In the genomic region with DNA sequence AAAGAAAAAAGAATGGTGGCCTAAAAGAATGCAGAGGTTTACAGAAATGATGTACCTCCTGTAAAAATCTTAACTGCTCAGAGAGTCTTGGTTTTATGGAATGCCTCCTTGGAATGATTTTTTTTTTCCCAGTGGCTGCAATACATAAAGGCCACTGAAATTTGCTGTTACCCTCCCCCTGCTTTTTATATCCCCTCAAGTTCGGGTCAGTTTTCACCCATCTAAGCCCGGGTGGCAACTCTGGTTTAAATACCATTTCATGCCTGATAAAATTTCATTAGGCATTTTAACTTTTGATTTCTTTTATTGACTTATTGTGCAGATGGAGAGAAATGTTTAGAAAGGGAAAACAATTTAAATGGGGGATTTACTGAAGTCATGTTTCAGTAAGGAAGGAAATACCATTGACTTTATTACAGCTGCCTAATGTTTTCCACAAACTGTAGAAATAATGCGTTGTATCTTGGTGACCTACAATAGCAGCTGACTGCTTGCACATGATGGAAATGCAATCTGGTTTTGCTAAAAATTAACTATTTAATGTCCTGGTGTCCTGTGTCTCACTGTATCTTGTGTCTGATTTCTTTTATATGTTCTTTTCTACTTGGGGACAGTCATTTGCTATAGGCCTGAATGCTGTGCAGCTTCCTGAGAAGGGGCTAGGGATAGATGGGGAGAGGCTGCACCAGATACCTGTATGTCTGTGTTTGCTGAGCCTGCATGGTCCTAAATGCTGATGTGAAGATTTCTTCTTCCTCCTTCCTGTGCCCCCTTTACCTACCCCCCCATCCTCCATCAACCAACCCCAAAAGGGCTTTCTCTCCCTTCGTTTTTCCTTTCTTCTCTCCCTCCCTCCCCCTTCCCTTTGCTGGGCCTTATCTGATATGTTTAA, we compare ENCODE assay signal across 15 cellular contexts.
DNase-seq lines count a peak whose midpoint lies in the region; ATAC-seq and TF ChIP-seq lines count a peak whose summit lies in the region.
"Had no signal": no experiment of that assay in that cellular context is flagged by ENCODE, and none has a peak within 500 bp of the region (broad histone marks: within the 10 kb centered on the region; RNA-seq: fewer than 3 reads in every experiment).

No MANE protein-coding gene starts in this region.

- H4K20me1 ChIP-seq in BLaER1 = no peaks in the 10 kb centered on the region
- H4K20me1 ChIP-seq in OCI-LY7 (ENCODE audit: insufficient read depth, low read length) = no peaks in the 10 kb centered on the region

- 58 to 74% methylated on average over 4 of the region's 4 CpGs for WGBS in esophagus squamous epithelium, 2 donors

- no peaks in the 10 kb centered on the region for H3K36me3 Mint-ChIP-seq in nephron progenitor cell (ENCODE audit: low read depth)
- H3K36me3 Mint-ChIP-seq in effector memory CD8-positive, alpha-beta T cell (ENCODE audit: insufficient read depth) = no peaks in the 10 kb centered on the region
- H3K36me3 Mint-ChIP-seq: IgD-negative memory B cell, naive B cell had no signal

- H3K4me3 ChIP-seq in BLaER1 (no peak overlapping the region), OCI-LY7 (ENCODE audit: low read depth, low read length, poor library complexity, severe bottlenecking) (no peak overlapping the region), esophagus squamous epithelium (no peak overlapping the region)
- H3K4me3 ChIP-seq: SK-N-MC, testis had no signal

- ATAC-seq in effector memory CD8-positive, alpha-beta T cell (replicated peaks) = no peak
- ATAC-seq in GM18517 (IDR thresholded peaks at IDR 0.05; ENCODE audit: unreplicated experiment) = no peak

- no peak for TF ChIP-seq CTCF in OCI-LY7 (conservative IDR thresholded peaks at IDR 0.05; ENCODE audit: low read length)
- no peak for TF ChIP-seq CTCF in esophagus squamous epithelium (IDR thresholded peaks at IDR 0.05)
- TF ChIP-seq CTCF in nephron progenitor cell (IDR thresholded peaks at IDR 0.05) = no peak

- no peak for TF ChIP-seq POLR2A in esophagus squamous epithelium (IDR thresholded peaks at IDR 0.05)

- no peak overlapping the region for H3K9ac ChIP-seq in BLaER1

- DNase-seq in OCI-LY7 (ENCODE audit: low spot score) (no peak), esophagus squamous epithelium (lab: John Stamatoyannopoulos, UW) (no peak), nephron progenitor cell (no peak), kidney glomerular epithelial cell (lab: John Stamatoyannopoulos, UW) (no peak), DMS153 (lab: John Stamatoyannopoulos, UW) (no peak)
- DNase-seq in effector memory CD8-positive, alpha-beta T cell = no peak
- DNase-seq: activated CD8-positive, alpha-beta memory T cell treated with anti-CD3 and anti-CD28 coated beads for 24 hours; naive B cell; NCI-H2171; stimulated activated CD4-positive, alpha-beta T cell treated with anti-CD3 and anti-CD28 coated beads, Interleukin-2, amount 100 ng/mL, for 48 hours; testis had no signal

- H3K9me2 ChIP-seq in OCI-LY7 (ENCODE audit: insufficient read depth, low read length) = no peaks in the 10 kb centered on the region

- intact Hi-C loops in OCI-LY7 (cut with micrococcal nuclease; ENCODE audit: unreplicated experiment) (no loop called here), esophagus squamous epithelium (cut with DNase I) (no loop called here)

- CTCF ChIA-PET in OCI-LY7 (lab: Charles Lee; ENCODE audit: unreplicated experiment) = no interaction called here

- H3K4me1 ChIP-seq in BLaER1 = peaks cover 13% of the 10 kb centered on the region
- H3K4me1 ChIP-seq in OCI-LY7 (ENCODE audit: insufficient read depth, low read length, poor library complexity, severe bottlenecking) = no peaks in the 10 kb centered on the region
- peaks cover 3 to 40% (median 18%) of the 10 kb centered on the region in 3 donors for H3K4me1 ChIP-seq in esophagus squamous epithelium
- H3K4me1 ChIP-seq: testis had no signal

- H2AFZ ChIP-seq in OCI-LY7 (ENCODE audit: low read length) = 0 out of 2 replicates have a peak overlapping the region, but pooled peaks have one; percentile 21

- peaks cover 53% of the 10 kb centered on the region for H3K4me1 Mint-ChIP-seq in nephron progenitor cell
- H3K4me1 Mint-ChIP-seq in effector memory CD8-positive, alpha-beta T cell (ENCODE audit: low read depth in 2 of 2) = peaks cover 0 to 2% of the 10 kb centered on the region in 2 donors
- H3K4me1 Mint-ChIP-seq: IgD-negative memory B cell had no signal

- no peaks in the 10 kb centered on the region for H3K9me3 Mint-ChIP-seq in nephron progenitor cell
- H3K9me3 Mint-ChIP-seq in effector memory CD8-positive, alpha-beta T cell = no peaks in the 10 kb centered on the region
- H3K9me3 Mint-ChIP-seq: naive B cell had no signal

- no TSS peak for BruUV-seq in OCI-LY7 (replicated peaks; lab: Mats Ljungman, UMichigan)

- H3K27me3 ChIP-seq in BLaER1 (no peaks in the 10 kb centered on the region), esophagus squamous epithelium (no peaks in the 10 kb centered on the region)
- H3K27me3 ChIP-seq: testis had no signal

- H3K36me3 ChIP-seq in BLaER1 (no peaks in the 10 kb centered on the region), OCI-LY7 (ENCODE audit: insufficient read depth, low read length) (no peaks in the 10 kb centered on the region), esophagus squamous epithelium (no peaks in the 10 kb centered on the region)

- 0 out of 2 replicates have a peak overlapping the region, but pooled peaks have one; percentile 10 for H3K27ac ChIP-seq in BLaER1
- H3K27ac ChIP-seq in OCI-LY7 (ENCODE audit: low read depth, low read length, poor library complexity, severe bottlenecking) = no peak overlapping the region
- H3K27ac ChIP-seq in esophagus squamous epithelium = peak overlapping the region; percentile 7 to 54 (median 22)
- H3K27ac ChIP-seq: SK-N-MC, testis had no signal

- H3K9me3 ChIP-seq in BLaER1 (no peaks in the 10 kb centered on the region), OCI-LY7 (ENCODE audit: low read length) (no peaks in the 10 kb centered on the region), esophagus squamous epithelium (no peaks in the 10 kb centered on the region)
- H3K9me3 ChIP-seq: testis had no signal

- peak overlapping the region; percentile 43 for H3K4me3 Mint-ChIP-seq in nephron progenitor cell
- H3K4me3 Mint-ChIP-seq in effector memory CD8-positive, alpha-beta T cell = no peak overlapping the region
- H3K4me3 Mint-ChIP-seq: IgD-negative memory B cell, naive B cell had no signal

- no peaks in the 10 kb centered on the region for H3K79me2 ChIP-seq in OCI-LY7 (ENCODE audit: insufficient read depth, low read depth, low read length)

- POLR2A ChIA-PET in OCI-LY7 (lab: Charles Lee) = no interaction called here

- peaks cover 3% of the 10 kb centered on the region for H3K27me3 Mint-ChIP-seq in nephron progenitor cell (ENCODE audit: low read depth, poor library complexity)
- H3K27me3 Mint-ChIP-seq in effector memory CD8-positive, alpha-beta T cell = peaks cover 0 to 8% of the 10 kb centered on the region in 2 donors
- H3K27me3 Mint-ChIP-seq: IgD-negative memory B cell, naive B cell had no signal

- peak overlapping the region; percentile 98 for H3K27ac Mint-ChIP-seq in nephron progenitor cell
- no peak overlapping the region for H3K27ac Mint-ChIP-seq in effector memory CD8-positive, alpha-beta T cell
- H3K27ac Mint-ChIP-seq: IgD-negative memory B cell had no signal

- H3K4me2 ChIP-seq in BLaER1 = peak overlapping the region; percentile 42; the same call in 1 of the 2 replicates
- H3K4me2 ChIP-seq in OCI-LY7 (ENCODE audit: low read length) = no peak overlapping the region
